8 cellular contexts compared by ENCODE assay signal in the genomic region with DNA sequence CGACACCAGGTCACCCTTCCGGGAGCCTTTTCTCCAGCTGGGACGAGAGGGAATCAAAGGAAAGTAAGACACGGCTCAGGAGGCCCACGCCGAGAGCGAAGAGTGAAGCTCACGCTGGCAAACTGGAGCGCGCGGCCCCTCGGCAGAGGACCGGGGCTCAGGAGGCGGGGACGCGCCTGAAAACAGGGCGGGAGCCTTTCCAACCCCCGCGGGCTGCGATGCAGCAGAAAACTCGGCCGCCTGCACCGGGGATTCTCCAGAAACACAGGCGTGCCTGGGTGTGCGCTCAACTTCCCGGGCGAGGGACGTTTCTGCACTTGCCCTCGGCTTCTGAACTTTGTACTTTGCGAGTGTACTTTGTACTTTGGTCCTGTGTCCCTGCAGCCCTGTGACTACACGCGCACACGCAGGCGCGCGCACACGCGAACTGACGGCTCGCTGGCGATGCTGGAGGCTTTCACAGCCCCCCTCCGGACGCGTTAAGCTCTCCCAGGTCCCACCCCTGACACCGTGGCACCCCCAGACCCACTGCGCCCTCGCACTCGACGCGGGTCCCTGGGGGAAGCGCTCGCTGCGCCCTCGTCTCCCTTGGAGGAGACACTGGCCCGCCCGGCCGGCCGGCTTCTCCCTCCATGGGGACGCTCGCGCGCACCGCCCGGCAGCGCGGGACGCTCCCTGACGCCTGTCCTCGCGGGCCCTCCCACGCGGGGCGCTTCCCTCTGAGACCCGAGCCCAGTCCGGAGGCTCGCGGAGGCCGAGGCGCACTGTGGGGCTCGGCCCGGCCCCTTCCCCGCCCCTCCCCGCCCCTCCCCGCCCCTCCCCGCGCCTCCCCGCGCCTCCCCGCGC. TPM values are rescaled to one million over a fixed set of nuclear protein-coding genes. Genes with fewer than 3 reads are reported as not detected.
DNase-seq lines count a peak whose midpoint lies in the region; ATAC-seq and TF ChIP-seq lines count a peak whose summit lies in the region.

No MANE protein-coding gene starts in this region.

- H3K27me3 Mint-ChIP-seq in natural killer cell (ENCODE audit: low read depth in 2 of 2), result no peaks in the 10 kb centered on the region

- H3K27me3 ChIP-seq in A673 (replicated peaks; ENCODE audit: insufficient read depth, low read depth, low read length, poor library complexity), result no peaks in the 10 kb centered on the region
- no peaks in the 10 kb centered on the region for H3K27me3 ChIP-seq in transverse colon

- in situ Hi-C loops in transverse colon (cut with MboI; ENCODE audit: low pct_ligation_motif_present in 1 of 4, low pct_unique_long_range_greater_than_20kb in 1 of 4, low sequenced_read_pairs in 3 of 4), result no loop called here

- peak overlapping the region; percentile 80 for H2AFZ ChIP-seq in OCI-LY7 (ENCODE audit: low read length)

- TF ChIP-seq EP300 in transverse colon (IDR thresholded peaks at IDR 0.05; ENCODE audit: low read depth), result no peak

- ATAC-seq in GM18505 (IDR thresholded peaks at IDR 0.05; ENCODE audit: unreplicated experiment) (peak; percentile 40), HG03045 (IDR thresholded peaks at IDR 0.05; ENCODE audit: unreplicated experiment) (peak; percentile 42), natural killer cell (peak; percentile 44 to 71 (median 64))

- intact Hi-C loops in A673 (cut with micrococcal nuclease; ENCODE audit: unreplicated experiment), result no loop called here
- intact Hi-C loops in OCI-LY7 (cut with micrococcal nuclease; ENCODE audit: unreplicated experiment), result no loop called here
- intact Hi-C loops in natural killer cell (cut with micrococcal nuclease), result no loop called here
- intact Hi-C loops in transverse colon (cut with DNase I; ENCODE audit: low total_unique reads), result no loop called here

- POLR2A ChIA-PET in A673 (lab: Charles Lee; ENCODE audit: low non-redundant PET) (no interaction called here), OCI-LY7 (lab: Charles Lee) (interaction anchor here (0.8 to 1.2 kb wide), 2 partner anchors 8 to 12 kb away, joined by 3 read pairs; no protein-coding TSS in a partner anchor)

- no peak overlapping the region for H3K27ac ChIP-seq in A673 (ENCODE audit: low read depth, low read length, poor library complexity, severe bottlenecking)
- no peak overlapping the region for H3K27ac ChIP-seq in OCI-LY7 (ENCODE audit: low read depth, low read length, poor library complexity, severe bottlenecking)
- H3K27ac ChIP-seq in transverse colon, result peak overlapping the region; percentile 86 to 94 (median 90)

- no peaks in the 10 kb centered on the region for H3K9me3 Mint-ChIP-seq in natural killer cell

- H3K9me2 ChIP-seq in OCI-LY7 (ENCODE audit: insufficient read depth, low read length), result no peaks in the 10 kb centered on the region

- peak overlapping the region; percentile 64 for H3K4me3 ChIP-seq in A673 (ENCODE audit: low read depth, low read length, poor library complexity, severe bottlenecking)
- peak overlapping the region; percentile 67 for H3K4me3 ChIP-seq in OCI-LY7 (ENCODE audit: low read depth, low read length, poor library complexity, severe bottlenecking)
- H3K4me3 ChIP-seq in foreskin fibroblast (ENCODE audit: low read depth in 1 of 2, low read length in 2 of 2), result peak overlapping the region; percentile 68 to 74
- H3K4me3 ChIP-seq in transverse colon, result peak overlapping the region; percentile 55 to 94 (median 69)

- H3K36me3 ChIP-seq in A673 (ENCODE audit: insufficient read depth, low read length, poor library complexity, severe bottlenecking) (no peaks in the 10 kb centered on the region), OCI-LY7 (ENCODE audit: insufficient read depth, low read length) (no peaks in the 10 kb centered on the region), transverse colon (no peaks in the 10 kb centered on the region)

- peak overlapping the region in 1 of 2 donors; percentile 44 for H3K27ac Mint-ChIP-seq in natural killer cell

- peaks cover 0 to 19% of the 10 kb centered on the region in 2 donors for H3K4me1 Mint-ChIP-seq in natural killer cell

- H3K36me3 Mint-ChIP-seq in natural killer cell, result no peaks in the 10 kb centered on the region

- BruUV-seq in A673 (replicated peaks; lab: Mats Ljungman, UMichigan), result no TSS peak
- no TSS peak for BruUV-seq in OCI-LY7 (replicated peaks; lab: Mats Ljungman, UMichigan)

- peaks cover 5% of the 10 kb centered on the region for H3K4me1 ChIP-seq in A673 (ENCODE audit: insufficient read depth, low read length, poor library complexity, severe bottlenecking)
- H3K4me1 ChIP-seq in OCI-LY7 (ENCODE audit: insufficient read depth, low read length, poor library complexity, severe bottlenecking), result peaks cover 27% of the 10 kb centered on the region
- H3K4me1 ChIP-seq in transverse colon, result peaks cover 10 to 32% (median 25%) of the 10 kb centered on the region in 4 donors

- peak overlapping the region; percentile 98 for H3K4me2 ChIP-seq in OCI-LY7 (ENCODE audit: low read length)

- peak; percentile 70 for DNase-seq in A673 (ENCODE audit: low spot score)
- peak; percentile 33 for DNase-seq in OCI-LY7 (ENCODE audit: low spot score)
- DNase-seq in activated gamma-delta T cell (lab: John Stamatoyannopoulos, UW), result peak; percentile 35
- DNase-seq in foreskin fibroblast, result peak; percentile 46 to 78
- DNase-seq in natural killer cell, result peak; percentile 48
- DNase-seq in transverse colon, result peak; percentile 80

- 1% methylated on average over 54 of the region's 90 CpGs; no CpG with 5 or more reads in 1 of the 2 donors for WGBS in transverse colon (ENCODE audit: low coverage in 1 of 2), 2 donors

- H4K20me1 ChIP-seq in OCI-LY7 (ENCODE audit: insufficient read depth, low read length), result no peaks in the 10 kb centered on the region

- TF ChIP-seq POLR2A in GM18505 (IDR thresholded peaks at IDR 0.05; ENCODE audit: borderline replicate concordance, extremely low read depth, insufficient read depth, insufficient read length), result peak; percentile 7
- TF ChIP-seq POLR2A in transverse colon (IDR thresholded peaks at IDR 0.05), result peak; percentile 60

- TF ChIP-seq CTCF in A673 (conservative IDR thresholded peaks at IDR 0.05; ENCODE audit: low read depth, low read length) (no peak), OCI-LY7 (conservative IDR thresholded peaks at IDR 0.05; ENCODE audit: low read length) (no peak), foreskin fibroblast (IDR thresholded peaks at IDR 0.05; ENCODE audit: low read depth, low read length) (no peak), natural killer cell (IDR thresholded peaks at IDR 0.05) (no peak), transverse colon (IDR thresholded peaks at IDR 0.05) (no peak)

- H3K79me2 ChIP-seq in OCI-LY7 (ENCODE audit: insufficient read depth, low read depth, low read length), result no peaks in the 10 kb centered on the region

- peak overlapping the region; percentile 86 for H3K4me3 Mint-ChIP-seq in natural killer cell

- H3K9me3 ChIP-seq in A673 (ENCODE audit: low read depth, low read length, poor library complexity, severe bottlenecking), result no peaks in the 10 kb centered on the region
- H3K9me3 ChIP-seq in OCI-LY7 (ENCODE audit: low read length), result no peaks in the 10 kb centered on the region
- H3K9me3 ChIP-seq in transverse colon, result no peaks in the 10 kb centered on the region

- CTCF ChIA-PET in A673 (lab: Charles Lee), result no interaction called here
- CTCF ChIA-PET in OCI-LY7 (lab: Charles Lee; ENCODE audit: unreplicated experiment), result interaction anchor here (0.6 kb wide), 1 partner anchor 12 kb away, joined by 3 read pairs; no protein-coding TSS in a partner anchor

RNA-seq across cellular contexts. Expression of a gene that starts 0.6 kb away (rescaled TPM):
- total RNA-seq in A673 (2021) (0.92 and 2.1 TPM in 2 replicates), OCI-LY7 (2022) (16.0 and 28.1 TPM in 2 replicates), natural killer cell (1 to 10 TPM; 4.2 to 5.8 (median 5.5) TPM), transverse colon (10 to 100 TPM; 11.3 to 32.4 (median 17.1) TPM)
- 5.9 and 10.7 TPM in 2 replicates for total RNA-seq in OCI-LY7 (2014; rRNA removed; shearing (Covaris generic))

RNA-seq across cellular contexts. Expression of a gene that starts 5.3 kb away (rescaled TPM):
- total RNA-seq in A673 (2021), result 96.3 and 101 TPM in 2 replicates
- 39.5 and 48.3 TPM in 2 replicates for total RNA-seq in OCI-LY7 (2014; rRNA removed; shearing (Covaris generic))
- 42.2 and 46.2 TPM in 2 replicates for total RNA-seq in OCI-LY7 (2022)
- 10 to 100 TPM; 17.7 to 21.3 (median 19.9) TPM for total RNA-seq in natural killer cell
- 100 to 1,000 TPM in 3 of 4 donors, 10 to 100 TPM in 1; 48.3 to 165 (median 120) TPM for total RNA-seq in transverse colon

RNA-seq across cellular contexts. Expression of a gene that starts 15.5 kb away (rescaled TPM):
- total RNA-seq in A673 (2021) (79.0 and 83.3 TPM in 2 replicates), OCI-LY7 (2022) (101 and 107 TPM in 2 replicates), natural killer cell (10 to 100 TPM; 64.3 to 76.3 (median 67.1) TPM), transverse colon (100 to 1,000 TPM in 1 of 4 donors, 10 to 100 TPM in 3; 26.5 to 139 (median 47.0) TPM)
- 60.3 and 85.6 TPM in 2 replicates for total RNA-seq in OCI-LY7 (2014; rRNA removed; shearing (Covaris generic))

RNA-seq across cellular contexts. Expression of a gene that starts 20.7 kb away (rescaled TPM):
- 16.0 and 22.3 TPM in 2 replicates for total RNA-seq in A673 (2021)
- total RNA-seq in OCI-LY7 (2014; rRNA removed; shearing (Covaris generic)), result 46.0 and 47.5 TPM in 2 replicates
- 23.6 and 30.4 TPM in 2 replicates for total RNA-seq in OCI-LY7 (2022)
- total RNA-seq in natural killer cell, result 1 to 10 TPM; 7.6 to 9.5 (median 7.9) TPM
- 10 to 100 TPM in 3 of 4 donors, 1 to 10 TPM in 1; 1.2 to 43.3 (median 28.8) TPM for total RNA-seq in transverse colon

RNA-seq across cellular contexts. Expression of a gene that starts 31.3 kb away (rescaled TPM):
- not detected in 2 replicates for total RNA-seq in A673 (2021)
- total RNA-seq in OCI-LY7 (2014; rRNA removed; shearing (Covaris generic)), result not detected in 2 replicates
- total RNA-seq in OCI-LY7 (2022), result not detected in 2 replicates
- total RNA-seq in natural killer cell, result not detected
- 100 to 1,000 TPM in 3 of 4 donors, 1 to 10 TPM in 1; 3.8 to 990 (median 495) TPM for total RNA-seq in transverse colon

Comparison
In these comparisons a context has a peak if more than half of its experiments do, and no peak if none do; other contexts are left out.
1. H3K27ac ChIP-seq: peak in transverse colon (4 of 4); none in A673 (single experiment) and OCI-LY7 (single experiment).
2. Peak in every context shown above with its lines, with median percentiles within 50 percentile points of each other: DNase-seq, H3K4me3 ChIP-seq and ATAC-seq.